In the genomic region with DNA sequence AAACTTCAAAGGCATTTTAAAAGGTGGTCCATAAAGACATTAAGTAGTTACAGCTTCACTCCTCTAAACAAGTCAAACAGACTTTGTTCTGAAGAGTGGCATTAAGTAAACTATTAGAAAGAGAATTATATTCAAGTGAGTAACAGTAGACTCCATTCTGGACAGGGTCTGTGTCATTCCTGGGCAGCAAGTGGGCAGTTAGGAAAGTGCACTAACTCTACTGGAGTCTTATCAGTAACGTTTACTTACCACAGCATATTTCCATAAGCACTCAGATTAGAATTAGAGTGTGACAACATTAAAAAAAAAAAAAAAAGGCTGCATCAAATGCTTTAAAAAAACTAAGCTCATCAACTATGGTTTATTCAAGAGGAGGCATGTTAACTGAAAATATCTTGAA, we compare ENCODE assay signal across 20 cellular contexts. TPM values are rescaled to one million over a fixed set of nuclear protein-coding genes. Genes with fewer than 3 reads are reported as not detected.
DNase-seq lines count a peak whose midpoint lies in the region; ATAC-seq, FAIRE-seq and TF ChIP-seq lines count a peak whose summit lies in the region.
"Had no signal": no experiment of that assay in that cellular context is flagged by ENCODE, and none has a peak within 500 bp of the region (broad histone marks: within the 10 kb centered on the region; RNA-seq: fewer than 3 reads in every experiment).

No MANE protein-coding gene starts in this region.

- DNase-seq in GM03348 (ENCODE audit: low spot score) (peak; percentile 21), OCI-M1 (lab: John Stamatoyannopoulos, UW) (peak; percentile 84), bronchial epithelial cell (ENCODE audit: low read depth) (peak; percentile 28), naive B cell (no peak), endothelial cell (ENCODE audit: low spot score) (no peak), dorsolateral prefrontal cortex (no peak), stomach (no peak)
- no peak for DNase-seq in central memory CD4-positive, alpha-beta T cell
- DNase-seq: activated CD4-positive, alpha-beta T cell treated with anti-CD3 and anti-CD28 coated beads, Interleukin-2, amount 10 ng/mL, durations not matched to agents 7 days and 5 days; activated naive CD4-positive, alpha-beta T cell treated with anti-CD3 and anti-CD28 coated beads, Interleukin-2, amount 10 ng/mL, durations not matched to agents 7 days and 5 days; activated T-cell treated with anti-CD3 and anti-CD28 coated beads for 4 hours; COR-L47; effector CD4-positive, alpha-beta T cell; KBM-7; kidney glomerular epithelial cell; nucleus accumbens; SK-N-SH; stimulated activated CD4-positive, alpha-beta T cell treated with anti-CD3 and anti-CD28 coated beads, Interleukin-4, amount 100 ng/mL, for 1 hour; testis had no signal

- peaks cover 1% of the 10 kb centered on the region for H3K36me3 ChIP-seq in bronchial epithelial cell (ENCODE audit: control insufficient read depth, insufficient read depth, low read length)
- peaks cover 0 to 22% (median 13%) of the 10 kb centered on the region in 4 donors for H3K36me3 ChIP-seq in stomach

- H3K27me3 Mint-ChIP-seq in naive B cell (no peaks in the 10 kb centered on the region), endothelial cell (ENCODE audit: unreplicated experiment) (no peaks in the 10 kb centered on the region)
- H3K27me3 Mint-ChIP-seq: activated CD4-positive, alpha-beta T cell treated with anti-CD3 and anti-CD28 coated beads, Interleukin-2, amount 10 ng/mL, durations not matched to agents 7 days and 5 days; activated naive CD4-positive, alpha-beta T cell treated with anti-CD3 and anti-CD28 coated beads, Interleukin-2, amount 10 ng/mL, durations not matched to agents 7 days and 5 days had no signal

- H3K36me3 Mint-ChIP-seq in naive B cell (peaks cover 5 to 23% of the 10 kb centered on the region in 2 donors), endothelial cell (ENCODE audit: low read depth, unreplicated experiment) (peaks cover 2% of the 10 kb centered on the region)

- H3K27ac ChIP-seq in dorsolateral prefrontal cortex, result no peak overlapping the region
- no peak overlapping the region for H3K27ac ChIP-seq in stomach
- H3K27ac ChIP-seq: testis had no signal

- H3K27ac Mint-ChIP-seq in naive B cell (peak overlapping the region in 4 of 6 donors; percentile 10 to 65 (median 36)), endothelial cell (ENCODE audit: unreplicated experiment) (no peak overlapping the region)
- H3K27ac Mint-ChIP-seq: activated CD4-positive, alpha-beta T cell treated with anti-CD3 and anti-CD28 coated beads, Interleukin-2, amount 10 ng/mL, durations not matched to agents 7 days and 5 days; activated naive CD4-positive, alpha-beta T cell treated with anti-CD3 and anti-CD28 coated beads, Interleukin-2, amount 10 ng/mL, durations not matched to agents 7 days and 5 days had no signal

- H3K27me3 ChIP-seq in bronchial epithelial cell (ENCODE audit: control insufficient read depth, insufficient read depth, low read length) (no peaks in the 10 kb centered on the region), dorsolateral prefrontal cortex (no peaks in the 10 kb centered on the region), stomach (no peaks in the 10 kb centered on the region)
- H3K27me3 ChIP-seq: testis had no signal

- TF ChIP-seq CTCF in bronchial epithelial cell (IDR thresholded peaks at IDR 0.05; ENCODE audit: insufficient read depth, low read length, severe bottlenecking) (no peak), endothelial cell (IDR thresholded peaks at IDR 0.05; ENCODE audit: unreplicated experiment) (no peak), dorsolateral prefrontal cortex (IDR thresholded peaks at IDR 0.05 in 54 of 56, conservative IDR thresholded peaks at IDR 0.05 in 2 of 56; ENCODE audit: low read depth in 1 of 56, partially characterized antibody in 56 of 56) (no peak), stomach (IDR thresholded peaks at IDR 0.05) (no peak)

- intact Hi-C loops in dorsolateral prefrontal cortex (cut with DNase I), result no loop called here
- intact Hi-C loops in stomach (cut with DNase I; ENCODE audit: low total_unique reads), result no loop called here

- no peak for TF ChIP-seq EP300 in stomach (IDR thresholded peaks at IDR 0.05)

- no peak for ATAC-seq in naive B cell (ENCODE audit: low read depth in 2 of 2)
- ATAC-seq: Panc1 had no signal

- no peaks in the 10 kb centered on the region for H3K9me3 Mint-ChIP-seq in naive B cell
- no peaks in the 10 kb centered on the region for H3K9me3 Mint-ChIP-seq in endothelial cell (ENCODE audit: unreplicated experiment)
- H3K9me3 Mint-ChIP-seq: activated CD4-positive, alpha-beta T cell treated with anti-CD3 and anti-CD28 coated beads, Interleukin-2, amount 10 ng/mL, durations not matched to agents 7 days and 5 days; activated naive CD4-positive, alpha-beta T cell treated with anti-CD3 and anti-CD28 coated beads, Interleukin-2, amount 10 ng/mL, durations not matched to agents 7 days and 5 days had no signal

- H3K9me3 ChIP-seq in stomach, result no peaks in the 10 kb centered on the region
- H3K9me3 ChIP-seq: SK-N-SH, testis had no signal

- no peak for TF ChIP-seq POLR2A in stomach (IDR thresholded peaks at IDR 0.05)

- peaks cover 44 to 50% (median 46%) of the 10 kb centered on the region in 3 donors for H3K4me1 Mint-ChIP-seq in naive B cell
- H3K4me1 Mint-ChIP-seq in endothelial cell (ENCODE audit: unreplicated experiment), result no peaks in the 10 kb centered on the region

- no peak for FAIRE-seq in bronchial epithelial cell (lab: Jason Lieb, UNC)

- 0 to 36% (median 21%) methylated on average over 1 of the region's 1 CpG for WGBS in stomach, 5 donors

- H3K4me1 ChIP-seq in stomach, result peaks cover 8 to 44% (median 29%) of the 10 kb centered on the region in 4 donors
- H3K4me1 ChIP-seq: testis had no signal

- H3K4me3 Mint-ChIP-seq in naive B cell, result peak overlapping the region in 1 of 8 donors; percentile 14
- no peak overlapping the region for H3K4me3 Mint-ChIP-seq in endothelial cell (ENCODE audit: unreplicated experiment)
- H3K4me3 Mint-ChIP-seq: activated CD4-positive, alpha-beta T cell treated with anti-CD3 and anti-CD28 coated beads, Interleukin-2, amount 10 ng/mL, durations not matched to agents 7 days and 5 days; activated naive CD4-positive, alpha-beta T cell treated with anti-CD3 and anti-CD28 coated beads, Interleukin-2, amount 10 ng/mL, durations not matched to agents 7 days and 5 days had no signal

- no peak overlapping the region for H3K4me3 ChIP-seq in bronchial epithelial cell (ENCODE audit: low read depth, low read length)
- no peak overlapping the region for H3K4me3 ChIP-seq in dorsolateral prefrontal cortex
- no peak overlapping the region for H3K4me3 ChIP-seq in stomach
- H3K4me3 ChIP-seq: testis had no signal

RNA-seq across cellular contexts. Expression of a gene that starts 10.6 kb away (rescaled TPM):
- total RNA-seq in bronchial epithelial cell (15.9 and 18.4 TPM in 2 replicates), endothelial cell (ENCODE audit: unreplicated experiment) (20.8 TPM), dorsolateral prefrontal cortex (10 to 100 TPM; 32.2 to 68.7 (median 46.0) TPM), stomach (100 to 1,000 TPM in 1 of 5 donors, 10 to 100 TPM in 3, 1 to 10 TPM in 1; 6.7 to 124 (median 25.4) TPM)
- polyA plus RNA-seq in naive B cell (ENCODE audit: low read depth in 6 of 6) (10 to 100 TPM; 16.7 to 32.8 (median 20.5) TPM), stomach (1 to 10 TPM; 3.1 to 6.0 (median 3.6) TPM)

RNA-seq across cellular contexts. Expression of a gene that starts 38.1 kb away (rescaled TPM):
- total RNA-seq in bronchial epithelial cell, result 22.5 and 26.1 TPM in 2 replicates
- 10 to 100 TPM; 17.2 to 27.8 (median 25.2) TPM for polyA plus RNA-seq in naive B cell (ENCODE audit: low read depth in 6 of 6)
- total RNA-seq in endothelial cell (ENCODE audit: unreplicated experiment), result 5.1 TPM
- total RNA-seq in dorsolateral prefrontal cortex, result 10 to 100 TPM; 21.2 to 46.2 (median 31.3) TPM
- total RNA-seq in stomach, result 10 to 100 TPM; 13.6 to 92.0 (median 65.3) TPM
- 10 to 100 TPM in 1 of 3 donors, 1 to 10 TPM in 2; 5.5 to 16.6 (median 7.8) TPM for polyA plus RNA-seq in stomach

Comparison
In these comparisons a context has a peak if more than half of its experiments do, and no peak if none do; other contexts are left out.
1. DNase-seq: peak in GM03348 (single experiment), OCI-M1 (single experiment) and bronchial epithelial cell (single experiment); none in naive B cell (single experiment), endothelial cell (single experiment), dorsolateral prefrontal cortex (0 of 10), stomach (single experiment) and central memory CD4-positive, alpha-beta T cell (single experiment).